12 cellular contexts compared by ENCODE assay signal in the genomic region with DNA sequence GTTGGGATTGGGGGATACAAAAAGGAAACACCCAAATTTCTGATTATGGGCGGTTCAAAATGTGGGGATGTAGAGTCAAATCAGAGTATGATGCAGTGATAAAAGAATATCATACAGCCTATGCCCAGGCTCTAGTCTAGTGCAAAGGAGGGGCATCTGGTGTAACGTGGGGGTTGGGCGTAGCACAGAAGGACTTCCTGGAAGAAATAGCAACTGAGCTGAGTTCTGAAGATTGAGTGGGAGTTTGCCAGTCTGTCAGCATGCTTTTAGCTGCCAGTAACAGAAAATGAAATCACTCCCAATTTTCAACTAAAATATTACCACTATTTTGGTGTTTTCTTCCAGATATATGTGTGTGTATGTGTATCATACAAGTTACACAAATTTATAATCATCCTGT.
DNase-seq lines count a peak whose midpoint lies in the region; ATAC-seq, FAIRE-seq and TF ChIP-seq lines count a peak whose summit lies in the region.
"Had no signal": no experiment of that assay in that cellular context is flagged by ENCODE, and none has a peak within 500 bp of the region (broad histone marks: within the 10 kb centered on the region; RNA-seq: fewer than 3 reads in every experiment).

No MANE protein-coding gene starts in this region.

- H3K36me3 ChIP-seq in naive thymus-derived CD4-positive, alpha-beta T cell (ENCODE audit: control insufficient read depth in 2 of 3, insufficient read depth in 3 of 3, low read length in 3 of 3) = no peaks in the 10 kb centered on the region
- H3K36me3 ChIP-seq in thyroid gland (no peaks in the 10 kb centered on the region), sigmoid colon (no peaks in the 10 kb centered on the region), small intestine (ENCODE audit: control insufficient read depth in 2 of 2, insufficient read depth in 2 of 2, low read length in 2 of 2) (peaks cover 0 to 2% of the 10 kb centered on the region in 2 donors)

- TF ChIP-seq CTCF in thyroid gland (IDR thresholded peaks at IDR 0.05) (no peak), sigmoid colon (IDR thresholded peaks at IDR 0.05) (no peak)

- peak overlapping the region in 3 of 10 donors; percentile 29 to 59 (median 48) for H3K4me3 Mint-ChIP-seq in naive thymus-derived CD4-positive, alpha-beta T cell

- peaks cover 0 to 6% of the 10 kb centered on the region in 2 donors for H3K9me3 Mint-ChIP-seq in activated naive CD4-positive, alpha-beta T cell treated with anti-CD3 and anti-CD28 coated beads, Interleukin-2, amount 50 U/mL, for 72 hours
- peaks cover 0 to 4% (median 0%) of the 10 kb centered on the region in 11 donors for H3K9me3 Mint-ChIP-seq in naive thymus-derived CD4-positive, alpha-beta T cell

- H3K36me3 Mint-ChIP-seq in activated naive CD4-positive, alpha-beta T cell treated with anti-CD3 and anti-CD28 coated beads, Interleukin-2, amount 50 U/mL, for 72 hours = peaks cover 0 to 4% of the 10 kb centered on the region in 2 donors
- H3K36me3 Mint-ChIP-seq in naive thymus-derived CD4-positive, alpha-beta T cell = no peaks in the 10 kb centered on the region

- H3K9me3 ChIP-seq in naive thymus-derived CD4-positive, alpha-beta T cell (ENCODE audit: control insufficient read depth in 2 of 3, low read length in 3 of 3) = no peaks in the 10 kb centered on the region
- no peaks in the 10 kb centered on the region for H3K9me3 ChIP-seq in thyroid gland
- H3K9me3 ChIP-seq in sigmoid colon = no peaks in the 10 kb centered on the region
- no peaks in the 10 kb centered on the region for H3K9me3 ChIP-seq in small intestine (ENCODE audit: control insufficient read depth, low read depth)
- H3K9me3 ChIP-seq: heart left ventricle had no signal

- TF ChIP-seq POLR2A in thyroid gland (IDR thresholded peaks at IDR 0.05) = no peak
- no peak for TF ChIP-seq POLR2A in sigmoid colon (IDR thresholded peaks at IDR 0.05)

- H3K27ac Mint-ChIP-seq in activated naive CD4-positive, alpha-beta T cell treated with anti-CD3 and anti-CD28 coated beads, Interleukin-2, amount 50 U/mL, for 72 hours = no peak overlapping the region
- H3K27ac Mint-ChIP-seq in naive thymus-derived CD4-positive, alpha-beta T cell = peak overlapping the region in 7 of 9 donors; percentile 3 to 74 (median 53)

- no peak overlapping the region for H3K4me3 ChIP-seq in naive thymus-derived CD4-positive, alpha-beta T cell (ENCODE audit: low read length)
- H3K4me3 ChIP-seq in thyroid gland (replicated peaks in 1 of 3) (no peak overlapping the region), sigmoid colon (no peak overlapping the region), small intestine (ENCODE audit: low read depth in 1 of 2, low read length in 2 of 2) (no peak overlapping the region)
- H3K4me3 ChIP-seq: heart left ventricle had no signal

- H3K27ac ChIP-seq in naive thymus-derived CD4-positive, alpha-beta T cell (ENCODE audit: low read depth, low read length) = no peak overlapping the region
- H3K27ac ChIP-seq in thyroid gland = peak overlapping the region in 1 of 3 donors; percentile 1
- H3K27ac ChIP-seq in sigmoid colon = peak overlapping the region in 2 of 4 donors; percentile 8 to 34
- H3K27ac ChIP-seq in small intestine (ENCODE audit: low read depth in 1 of 2, low read length in 1 of 2) = no peak overlapping the region

- in situ Hi-C loops in ACHN (cut with HindIII; ENCODE audit: low pct_ligation_motif_present, low pct_unique_long_range_greater_than_20kb, low sequenced_read_pairs) = loop anchor here (25.0 kb wide), 1 partner anchor 94 kb away; no protein-coding TSS in a partner anchor

- DNase-seq in ACHN (peak; percentile 73), HUDEP-2 (lab: John Stamatoyannopoulos, UW; ENCODE audit: unreplicated experiment in 76 of 76) (peak in 72 of 76 experiments; percentile 28 to 90 (median 70)), thyroid gland (no peak), sigmoid colon (no peak), small intestine (no peak)
- DNase-seq in activated naive CD4-positive, alpha-beta T cell treated with anti-CD3 and anti-CD28 coated beads, Interleukin-2, amount 50 U/mL, for 72 hours (ENCODE audit: low spot score in 2 of 2) = no peak
- peak in 7 of 9 donors; percentile 14 to 54 (median 34) for DNase-seq in naive thymus-derived CD4-positive, alpha-beta T cell
- DNase-seq: caudate nucleus, heart left ventricle had no signal

- no peak for FAIRE-seq in small intestine (lab: Jason Lieb, UNC)
- FAIRE-seq: TTC549 had no signal

- peaks cover 0 to 7% of the 10 kb centered on the region in 2 donors for H3K4me1 ChIP-seq in naive thymus-derived CD4-positive, alpha-beta T cell (ENCODE audit: control insufficient read depth in 2 of 2, insufficient read depth in 2 of 2, low read length in 2 of 2)
- H3K4me1 ChIP-seq in thyroid gland (peaks cover 0 to 6% of the 10 kb centered on the region in 2 donors), sigmoid colon (peaks cover 0 to 22% (median 17%) of the 10 kb centered on the region in 4 donors), small intestine (ENCODE audit: control insufficient read depth in 2 of 2, insufficient read depth in 1 of 2, low read depth in 1 of 2, low read length in 1 of 2) (no peaks in the 10 kb centered on the region)

- intact Hi-C loops in naive thymus-derived CD4-positive, alpha-beta T cell (cut with micrococcal nuclease) = no loop called here
- intact Hi-C loops in thyroid gland (cut with DNase I) = no loop called here
- intact Hi-C loops in sigmoid colon (cut with DNase I) = no loop called here

- H3K4me1 Mint-ChIP-seq in naive thymus-derived CD4-positive, alpha-beta T cell = peaks cover 15 to 36% (median 34%) of the 10 kb centered on the region in 7 donors

- WGBS in thyroid gland, 2 donors = 87 to 91% methylated on average over 3 of the region's 3 CpGs
- WGBS in sigmoid colon, 2 donors = 68 to 71% methylated on average over 3 of the region's 3 CpGs
- WGBS in small intestine, 3 donors = 72 to 84% (median 81%) methylated on average over 3 of the region's 3 CpGs

- peak; percentile 47 to 80 for ATAC-seq in activated naive CD4-positive, alpha-beta T cell treated with anti-CD3 and anti-CD28 coated beads, Interleukin-2, amount 50 U/mL, for 72 hours
- ATAC-seq in naive thymus-derived CD4-positive, alpha-beta T cell = peak; percentile 55
- no peak for ATAC-seq in GM18498 (IDR thresholded peaks at IDR 0.05; ENCODE audit: unreplicated experiment)
- ATAC-seq: HCT116, heart left ventricle had no signal

- CTCF ChIA-PET in naive thymus-derived CD4-positive, alpha-beta T cell (lab: Charles Lee) = interaction anchor here (0.6 to 1.5 kb wide), 2 partner anchors 84 to 631 kb away, joined by 4 to 6 read pairs; no protein-coding TSS in a partner anchor

- TF ChIP-seq EP300 in sigmoid colon (IDR thresholded peaks at IDR 0.05) = no peak

- POLR2A ChIA-PET in naive thymus-derived CD4-positive, alpha-beta T cell (lab: Charles Lee) = interaction anchor here (0.6 kb wide), 1 partner anchor 27 kb away, joined by 3 read pairs; no protein-coding TSS in a partner anchor

- H3K27me3 ChIP-seq in naive thymus-derived CD4-positive, alpha-beta T cell (ENCODE audit: control insufficient read depth in 2 of 2, insufficient read depth in 2 of 2, low read length in 2 of 2) = no peaks in the 10 kb centered on the region
- no peaks in the 10 kb centered on the region for H3K27me3 ChIP-seq in thyroid gland
- no peaks in the 10 kb centered on the region for H3K27me3 ChIP-seq in sigmoid colon
- no peaks in the 10 kb centered on the region for H3K27me3 ChIP-seq in small intestine (ENCODE audit: control insufficient read depth in 2 of 2, insufficient read depth in 2 of 2, low read length in 2 of 2)
- H3K27me3 ChIP-seq: heart left ventricle had no signal

- no peaks in the 10 kb centered on the region for H3K27me3 Mint-ChIP-seq in naive thymus-derived CD4-positive, alpha-beta T cell

Comparison
In these comparisons a context has a peak if more than half of its experiments do, and no peak if none do; other contexts are left out.
1. DNase-seq: peak in ACHN (single experiment), HUDEP-2 (72 of 76) and naive thymus-derived CD4-positive, alpha-beta T cell (7 of 9); none in activated naive CD4-positive, alpha-beta T cell treated with anti-CD3 and anti-CD28 coated beads, Interleukin-2, amount 50 U/mL, for 72 hours (0 of 2), thyroid gland (0 of 2), sigmoid colon (single experiment) and small intestine (single experiment).
2. H3K27ac Mint-ChIP-seq: peak in naive thymus-derived CD4-positive, alpha-beta T cell (7 of 9); none in activated naive CD4-positive, alpha-beta T cell treated with anti-CD3 and anti-CD28 coated beads, Interleukin-2, amount 50 U/mL, for 72 hours (0 of 2).